In genomic region chr6:33215281-33215680, GRCh38 we compare ENCODE assay signal across 1 cellular context.
TF ChIP-seq lines count a peak whose summit lies in the region.

No MANE protein-coding gene starts in this region.

TF ChIP-seq in GM23338, 12 proteins besides CTCF, POLR2A, EP300 and RAD21:
- TF ChIP-seq POLR2AphosphoS5 (IDR thresholded peaks at IDR 0.05; ENCODE audit: low read depth) (no peak), STAT1 (IDR thresholded peaks at IDR 0.05; ENCODE audit: unreplicated experiment) (no peak), REST (IDR thresholded peaks at IDR 0.05; ENCODE audit: unreplicated experiment) (no peak), ETS1 (IDR thresholded peaks at IDR 0.05) (no peak), NANOG (IDR thresholded peaks at IDR 0.05; ENCODE audit: borderline replicate concordance) (no peak), ZNF331 (CRISPR knock-in tag; IDR thresholded peaks at IDR 0.05; ENCODE audit: low read depth) (no peak), ZNF462 (CRISPR knock-in tag; IDR thresholded peaks at IDR 0.05) (no peak), ZNF114 (CRISPR knock-in tag; IDR thresholded peaks at IDR 0.05) (no peak), EZH2phosphoT487 (IDR thresholded peaks at IDR 0.05; ENCODE audit: unreplicated experiment) (no peak), EZH2 (IDR thresholded peaks at IDR 0.05; ENCODE audit: low read depth, unreplicated experiment) (no peak), CREB1 (CRISPR knock-in tag; IDR thresholded peaks at IDR 0.05; ENCODE audit: low read depth) (no peak), JUNB (IDR thresholded peaks at IDR 0.05; ENCODE audit: unreplicated experiment) (no peak)
